ENCODE assay signal across 1 cellular context in the genomic region with DNA sequence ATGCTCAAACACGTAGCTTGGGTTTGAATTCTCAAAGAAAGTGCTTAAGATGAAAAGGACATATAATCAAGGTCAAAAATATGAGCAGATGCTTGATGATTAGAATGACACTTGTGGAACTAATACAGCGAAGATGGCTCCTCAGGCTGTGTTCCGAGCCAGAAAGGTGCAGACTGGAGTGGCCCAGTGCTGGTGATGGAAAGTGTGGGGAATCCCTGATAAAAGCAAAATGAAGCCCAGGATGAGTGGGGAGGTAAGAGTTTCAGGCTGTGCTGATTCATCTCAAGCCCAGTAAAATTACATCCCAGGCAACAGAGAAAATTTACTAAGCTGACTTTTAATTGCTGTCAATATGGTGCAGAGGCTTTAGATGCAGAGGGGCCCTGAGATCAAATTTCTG.
TF ChIP-seq lines count a peak whose summit lies in the region.

No MANE protein-coding gene starts in this region.

TF ChIP-seq in K562, 482 proteins besides CTCF, POLR2A, EP300 and RAD21 (continued from another document):
- no peak for TF ChIP-seq ZNF354B (CRISPR knock-in tag; IDR thresholded peaks at IDR 0.05)
- no peak for TF ChIP-seq ZC3H8 (IDR thresholded peaks at IDR 0.05)
- TF ChIP-seq CCNT2 (IDR thresholded peaks at IDR 0.05; ENCODE audit: borderline replicate concordance, extremely low read depth, insufficient read length, low read depth, low read length): no peak
- TF ChIP-seq NBN (IDR thresholded peaks at IDR 0.05; ENCODE audit: low read depth): no peak
- no peak for TF ChIP-seq PHF20 (IDR thresholded peaks at IDR 0.05; ENCODE audit: partially characterized antibody)
- TF ChIP-seq SREBF1 (IDR thresholded peaks at IDR 0.05; ENCODE audit: borderline replicate concordance, low read depth, low read length): no peak
- TF ChIP-seq SMC3 (conservative IDR thresholded peaks at IDR 0.05; ENCODE audit: insufficient read depth, low read depth, low read length): no peak
- TF ChIP-seq FOXP1 (CRISPR knock-in tag; IDR thresholded peaks at IDR 0.05): no peak
- TF ChIP-seq POLR2H (tag; IDR thresholded peaks at IDR 0.05; ENCODE audit: low read depth): no peak
- TF ChIP-seq L3MBTL2 (IDR thresholded peaks at IDR 0.05): no peak
- TF ChIP-seq, protein P1, sequence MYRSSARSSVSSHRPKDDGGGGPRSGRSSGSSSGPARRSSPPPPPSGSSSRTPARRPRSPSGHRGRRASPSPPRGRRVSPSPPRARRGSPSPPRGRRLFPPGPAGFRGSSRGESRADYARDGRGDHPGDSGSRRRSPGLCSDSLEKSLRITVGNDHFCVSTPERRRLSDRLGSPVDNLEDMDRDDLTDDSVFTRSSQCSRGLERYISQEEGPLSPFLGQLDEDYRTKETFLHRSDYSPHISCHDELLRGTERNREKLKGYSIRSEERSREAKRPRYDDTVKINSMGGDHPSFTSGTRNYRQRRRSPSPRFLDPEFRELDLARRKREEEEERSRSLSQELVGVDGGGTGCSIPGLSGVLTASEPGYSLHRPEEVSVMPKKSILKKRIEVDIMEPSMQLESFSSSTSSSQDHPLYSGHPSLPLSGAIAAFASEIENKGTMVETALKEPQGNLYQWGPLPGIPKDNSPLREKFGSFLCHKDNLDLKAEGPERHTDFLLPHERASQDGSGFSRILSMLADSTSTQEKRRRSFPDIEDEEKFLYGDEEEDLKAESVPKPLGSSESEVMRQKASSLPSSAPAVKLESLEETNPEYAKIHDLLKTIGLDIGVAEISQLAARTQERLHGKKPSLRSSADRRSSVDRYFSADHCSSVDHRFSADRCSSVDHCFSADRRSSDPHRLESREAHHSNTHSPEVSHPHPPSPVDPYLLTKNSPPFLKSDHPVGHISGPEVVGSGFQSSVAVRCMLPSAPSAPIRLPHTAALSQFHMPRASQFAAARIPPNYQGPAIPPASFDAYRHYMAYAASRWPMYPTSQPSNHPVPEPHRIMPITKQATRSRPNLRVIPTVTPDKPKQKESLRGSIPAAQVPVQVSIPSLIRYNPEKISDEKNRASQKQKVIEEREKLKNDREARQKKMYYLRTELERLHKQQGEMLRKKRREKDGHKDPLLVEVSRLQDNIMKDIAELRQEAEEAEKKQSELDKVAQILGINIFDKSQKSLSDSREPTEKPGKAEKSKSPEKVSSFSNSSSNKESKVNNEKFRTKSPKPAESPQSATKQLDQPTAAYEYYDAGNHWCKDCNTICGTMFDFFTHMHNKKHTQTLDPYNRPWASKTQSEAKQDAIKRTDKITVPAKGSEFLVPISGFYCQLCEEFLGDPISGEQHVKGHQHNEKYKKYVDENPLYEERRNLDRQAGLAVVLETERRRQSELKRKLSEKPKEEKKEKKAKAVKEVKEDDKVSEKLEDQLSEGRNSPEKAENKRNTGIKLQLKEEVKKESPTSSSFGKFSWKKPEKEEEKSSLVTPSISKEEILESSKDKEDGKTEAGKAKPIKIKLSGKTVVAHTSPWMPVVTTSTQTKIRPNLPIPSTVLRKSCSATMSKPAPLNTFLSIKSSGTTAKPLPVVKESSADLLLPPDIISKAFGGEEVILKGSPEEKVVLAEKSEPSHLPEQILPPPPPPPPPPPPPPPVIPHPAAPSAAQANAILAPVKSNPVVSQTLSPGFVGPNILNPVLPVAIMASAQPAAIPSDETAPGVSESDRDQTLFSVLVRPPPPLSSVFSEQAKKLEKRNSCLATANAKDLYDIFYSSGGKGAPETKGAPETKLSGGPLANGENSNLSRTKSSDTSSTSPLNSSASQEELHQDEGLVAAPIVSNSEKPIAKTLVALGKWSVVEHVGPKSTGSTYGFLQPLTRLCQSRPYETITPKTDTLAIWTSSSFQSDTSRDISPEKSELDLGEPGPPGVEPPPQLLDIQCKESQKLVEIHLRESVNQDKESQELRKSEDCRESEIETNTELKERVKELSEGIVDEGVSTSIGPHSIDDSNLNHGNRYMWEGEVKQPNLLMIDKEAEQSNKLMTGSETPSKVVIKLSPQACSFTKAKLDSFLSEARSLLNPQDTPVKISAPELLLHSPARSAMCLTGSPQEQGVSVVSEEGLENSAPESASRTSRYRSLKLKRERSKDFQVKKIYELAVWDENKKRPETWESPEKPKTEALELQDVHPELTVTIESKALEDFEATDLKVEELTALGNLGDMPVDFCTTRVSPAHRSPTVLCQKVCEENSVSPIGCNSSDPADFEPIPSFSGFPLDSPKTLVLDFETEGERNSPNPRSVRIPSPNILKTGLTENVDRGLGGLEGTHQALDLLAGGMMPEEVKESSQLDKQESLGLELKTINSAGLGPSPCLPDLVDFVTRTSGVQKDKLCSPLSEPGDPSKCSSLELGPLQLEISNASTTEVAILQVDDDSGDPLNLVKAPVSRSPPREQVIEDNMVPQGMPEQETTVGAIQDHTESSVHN (IDR thresholded peaks at IDR 0.05; ENCODE audit: borderline replicate concordance in 1 of 2, low read depth in 1 of 2): no peak
TF ChIP-seq in K562: peak in this region for 0.
